Comparison of ENCODE assay signal across 10 cellular contexts in the genomic region with DNA sequence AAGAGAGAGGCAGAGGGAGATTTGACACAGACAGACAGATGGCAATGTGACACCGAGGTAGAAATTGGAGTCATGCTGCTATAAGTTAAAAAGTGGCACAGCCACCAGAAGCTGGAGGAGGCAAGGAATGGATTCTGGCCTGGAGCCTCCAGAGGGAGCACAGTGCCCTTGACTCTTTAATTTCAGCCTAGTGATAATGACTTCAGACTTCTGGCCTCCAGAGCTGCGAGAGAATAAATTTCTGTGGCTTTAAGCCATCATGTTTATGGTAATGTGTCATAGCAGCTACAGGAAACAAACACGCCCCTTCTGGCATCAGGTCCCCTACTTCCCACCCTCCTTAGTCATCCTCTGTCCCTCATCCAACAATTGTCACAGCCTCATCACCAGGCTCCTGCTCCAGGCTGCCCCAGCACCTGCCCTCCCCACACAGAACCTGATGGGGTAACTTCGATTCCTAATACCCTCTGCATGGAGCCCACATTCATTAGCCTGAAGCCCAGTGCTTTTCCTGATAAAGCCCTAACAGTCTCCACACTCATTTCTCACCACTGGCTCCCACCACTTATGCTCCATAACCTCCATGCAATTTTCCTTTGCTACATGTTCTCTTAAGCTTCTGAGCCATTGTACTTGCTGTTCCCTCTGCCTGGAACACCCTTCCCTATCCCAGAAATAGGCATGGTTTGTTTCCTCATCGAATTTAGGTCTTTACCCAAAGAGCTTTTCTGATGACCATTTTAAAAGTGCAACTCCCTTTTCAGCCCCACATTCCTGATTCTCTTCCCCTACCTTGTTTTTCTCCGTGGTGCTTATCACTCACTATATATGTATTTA.
A peak's percentile ranks its signal among the peaks of the same experiment; 100 is the strongest.
DNase-seq lines count a peak whose midpoint lies in the region; ATAC-seq and TF ChIP-seq lines count a peak whose summit lies in the region.
"Had no signal": no experiment of that assay in that cellular context is flagged by ENCODE, and none has a peak within 500 bp of the region (broad histone marks: within the 10 kb centered on the region; RNA-seq: fewer than 3 reads in every experiment).

No MANE protein-coding gene starts in this region.

- no peak for ATAC-seq in gastroesophageal sphincter
- ATAC-seq in GM18868 (IDR thresholded peaks at IDR 0.05; ENCODE audit: unreplicated experiment): no peak

- peaks cover 41% of the 10 kb centered on the region for H3K4me1 Mint-ChIP-seq in T-helper 1 cell treated with Interleukin-12 subunit alpha and Interleukin-12 subunit beta and Interleukin-4 antibody, amounts not matched to agents 30 μg/mL and 1 μg/mL, for 36 hours (ENCODE audit: low read depth)
- H3K4me1 Mint-ChIP-seq in Calu3 (ENCODE audit: low read depth, unreplicated experiment): no peaks in the 10 kb centered on the region

- H3K27me3 ChIP-seq in gastroesophageal sphincter (no peaks in the 10 kb centered on the region), testis (no peaks in the 10 kb centered on the region)
- H3K27me3 ChIP-seq: colonic mucosa had no signal

- H3K9me3 ChIP-seq in gastroesophageal sphincter: no peaks in the 10 kb centered on the region
- H3K9me3 ChIP-seq in testis: no peaks in the 10 kb centered on the region
- H3K9me3 ChIP-seq: colonic mucosa had no signal

- CTCF ChIA-PET in Calu3 (lab: Charles Lee): interaction anchor here (1.0 to 1.2 kb wide), 2 partner anchors 96 to 235 kb away, joined by 3 to 4 read pairs; no protein-coding TSS in a partner anchor

- peak overlapping the region; percentile 65 for H3K27ac Mint-ChIP-seq in T-helper 1 cell treated with Interleukin-12 subunit alpha and Interleukin-12 subunit beta and Interleukin-4 antibody, amounts not matched to agents 30 μg/mL and 1 μg/mL, for 36 hours
- no peak overlapping the region for H3K27ac Mint-ChIP-seq in Calu3 (ENCODE audit: unreplicated experiment)

- no peaks in the 10 kb centered on the region for H3K27me3 Mint-ChIP-seq in T-helper 1 cell treated with Interleukin-12 subunit alpha and Interleukin-12 subunit beta and Interleukin-4 antibody, amounts not matched to agents 30 μg/mL and 1 μg/mL, for 36 hours (ENCODE audit: low read depth)
- peaks cover 77% of the 10 kb centered on the region for H3K27me3 Mint-ChIP-seq in Calu3 (ENCODE audit: unreplicated experiment)

- H3K4me3 Mint-ChIP-seq in T-helper 1 cell treated with Interleukin-12 subunit alpha and Interleukin-12 subunit beta and Interleukin-4 antibody, amounts not matched to agents 30 μg/mL and 1 μg/mL, for 36 hours: peak overlapping the region; percentile 15
- no peak overlapping the region for H3K4me3 Mint-ChIP-seq in Calu3 (ENCODE audit: low read depth, unreplicated experiment)

- H3K4me3 ChIP-seq in gastroesophageal sphincter (no peak overlapping the region), testis (no peak overlapping the region)
- H3K4me3 ChIP-seq: colonic mucosa had no signal

- intact Hi-C loops in testis (cut with DNase I; ENCODE audit: low total_unique reads): no loop called here
- intact Hi-C loops in Calu3 (cut with micrococcal nuclease; ENCODE audit: unreplicated experiment): loop anchor here (10.0 kb wide), 3 partner anchors 90 to 390 kb away; partner anchors contain the start of gene SRSF6

- H3K27ac ChIP-seq in gastroesophageal sphincter (peak overlapping the region in 2 of 4 donors; percentile 38 to 55), testis (no peak overlapping the region)
- H3K27ac ChIP-seq: colonic mucosa had no signal

- H3K36me3 ChIP-seq in gastroesophageal sphincter (no peaks in the 10 kb centered on the region), testis (ENCODE audit: low read depth, missing control alignments) (no peaks in the 10 kb centered on the region)
- H3K36me3 ChIP-seq: colonic mucosa had no signal

- WGBS in gastroesophageal sphincter (ENCODE audit: low coverage in 1 of 2), 2 donors: 33 to 41% methylated on average over 5 to 6 of the region's 6 CpGs
- 47 to 52% methylated on average over 6 of the region's 6 CpGs for WGBS in testis, 2 donors

- no peaks in the 10 kb centered on the region for H3K9me3 Mint-ChIP-seq in T-helper 1 cell treated with Interleukin-12 subunit alpha and Interleukin-12 subunit beta and Interleukin-4 antibody, amounts not matched to agents 30 μg/mL and 1 μg/mL, for 36 hours
- H3K9me3 Mint-ChIP-seq in Calu3 (ENCODE audit: low read depth, unreplicated experiment): no peaks in the 10 kb centered on the region

- TF ChIP-seq EP300 in gastroesophageal sphincter (IDR thresholded peaks at IDR 0.05): no peak

- H3K4me1 ChIP-seq in gastroesophageal sphincter: peaks cover 0 to 35% (median 2%) of the 10 kb centered on the region in 3 donors
- no peaks in the 10 kb centered on the region for H3K4me1 ChIP-seq in testis
- H3K4me1 ChIP-seq: colonic mucosa had no signal

- DNase-seq in activated CD8-positive, alpha-beta memory T cell treated with anti-CD3 and anti-CD28 coated beads for 24 hours: peak; percentile 52
- DNase-seq in activated CD8-positive, alpha-beta memory T cell treated with anti-CD3 and anti-CD28 coated beads, Interleukin-2, amount 50 U/mL, for 4 hours: no peak
- DNase-seq in testis (peak; percentile 57), GM19240 (ENCODE audit: insufficient read length, low spot score) (no peak), Calu3 (no peak)
- DNase-seq: colonic mucosa, NCI-H1694 treated with DMSO at 0.1 percent for 48 hours had no signal

- TF ChIP-seq POLR2A in gastroesophageal sphincter (IDR thresholded peaks at IDR 0.05) (no peak), testis (IDR thresholded peaks at IDR 0.05) (no peak)

- peak in 3 of 4 experiments; percentile 30 to 40 (median 31) for TF ChIP-seq CTCF in gastroesophageal sphincter (IDR thresholded peaks at IDR 0.05)
- TF ChIP-seq CTCF in testis (IDR thresholded peaks at IDR 0.05): peak in 1 of 3 experiments; percentile 18
- no peak for TF ChIP-seq CTCF in Calu3 (IDR thresholded peaks at IDR 0.05; ENCODE audit: unreplicated experiment)

- no TSS peak for BruUV-seq in Calu3 (replicated peaks; lab: Mats Ljungman, UMichigan)

- H3K36me3 Mint-ChIP-seq in T-helper 1 cell treated with Interleukin-12 subunit alpha and Interleukin-12 subunit beta and Interleukin-4 antibody, amounts not matched to agents 30 μg/mL and 1 μg/mL, for 36 hours (ENCODE audit: low read depth): no peaks in the 10 kb centered on the region
- no peaks in the 10 kb centered on the region for H3K36me3 Mint-ChIP-seq in Calu3 (ENCODE audit: insufficient read depth, unreplicated experiment)

Comparison
In these comparisons a context has a peak if more than half of its experiments do, and no peak if none do; other contexts are left out.
1. DNase-seq: peak in activated CD8-positive, alpha-beta memory T cell treated with anti-CD3 and anti-CD28 coated beads for 24 hours (single experiment) and testis (single experiment); none in activated CD8-positive, alpha-beta memory T cell treated with anti-CD3 and anti-CD28 coated beads, Interleukin-2, amount 50 U/mL, for 4 hours (single experiment), GM19240 (single experiment) and Calu3 (single experiment).